In the genomic region with DNA sequence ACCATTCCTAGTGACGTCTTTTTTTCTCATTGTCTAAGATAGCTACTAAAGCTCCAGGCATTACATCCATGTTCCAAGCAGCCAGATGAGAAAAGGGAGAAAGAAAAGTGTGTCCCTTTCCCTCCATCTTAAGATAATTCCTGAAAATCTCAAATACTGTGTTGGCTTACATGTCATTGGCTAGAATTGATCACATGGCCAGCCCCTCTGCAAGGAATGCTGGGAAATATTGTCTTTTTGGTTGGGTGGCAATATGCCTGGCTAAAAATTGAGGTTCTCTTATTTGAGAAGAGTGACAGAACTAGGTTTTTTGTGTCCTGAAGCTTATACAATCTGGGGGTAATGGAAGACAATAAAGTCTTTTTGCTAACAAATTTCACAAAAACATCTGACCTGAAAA, we compare ENCODE assay signal across 34 cellular contexts.
"Had no signal": no experiment of that assay in that cellular context is flagged by ENCODE, and none has a peak within 500 bp of the region (broad histone marks: within the 10 kb centered on the region; RNA-seq: fewer than 3 reads in every experiment).

No MANE protein-coding gene starts in this region.

- H3K36me3 ChIP-seq: adrenal gland, ascending aorta, brain microvascular endothelial cell, breast epithelium, cardiac muscle cell had no signal

- H3K9me3 ChIP-seq: adrenal gland had no signal

- ATAC-seq: activated naive CD4-positive, alpha-beta T cell treated with anti-CD3 and anti-CD28 coated beads, Interleukin-2, amount 50 U/mL, for 72 hours; activated naive CD8-positive, alpha-beta T cell treated with anti-CD3 and anti-CD28 coated beads, Interleukin-2, amount 50 U/mL, for 24 hours; activated T-cell treated with anti-CD3 and anti-CD28 coated beads, Interleukin-2, amount 50 U/mL, for 4 hours; activated T-cell treated with anti-CD3 and anti-CD28 coated beads, Interleukin-2, amount 50 U/mL, for 72 hours; activated T-helper 17 cell treated with anti-CD3 and anti-CD28 coated beads, Interleukin-2, amount 50 U/mL, for 72 hours; body of pancreas had no signal

- H3K4me3 ChIP-seq: adrenal gland, ascending aorta, body of pancreas, breast epithelium, cardiac muscle cell had no signal

- H3K27me3 ChIP-seq: adrenal gland, ascending aorta, body of pancreas, brain microvascular endothelial cell, breast epithelium, cardiac muscle cell had no signal

- DNase-seq: activated effector memory CD4-positive, alpha-beta T cell treated with anti-CD3 and anti-CD28 coated beads, Interleukin-2, amount 50 U/mL, for 16 hours; activated effector memory CD4-positive, alpha-beta T cell treated with Interleukin-2 at 50 U/mL for 16 hours; activated gamma-delta T cell; activated gamma-delta T cell treated with Interleukin-2 at 50 U/mL for 16 hours; activated naive CD4-positive, alpha-beta T cell; activated naive CD4-positive, alpha-beta T cell treated with anti-CD3 and anti-CD28 coated beads for 36 hours; activated naive CD4-positive, alpha-beta T cell treated with anti-CD3 and anti-CD28 coated beads, Interleukin-2, amount 10 ng/mL, durations not matched to agents 7 days and 5 days; activated naive CD4-positive, alpha-beta T cell treated with anti-CD3 and anti-CD28 coated beads, Interleukin-2, amount 50 U/mL, for 16 hours; activated naive CD4-positive, alpha-beta T cell treated with Interleukin-2 at 50 U/mL for 16 hours; activated naive CD8-positive, alpha-beta T cell treated with anti-CD3 and anti-CD28 coated beads for 36 hours; activated naive CD8-positive, alpha-beta T cell treated with anti-CD3 and anti-CD28 coated beads, Interleukin-2, amount 10 ng/mL, durations not matched to agents 7 days and 5 days; activated naive CD8-positive, alpha-beta T cell treated with anti-CD3 and anti-CD28 coated beads, Interleukin-2, amount 50 U/mL, for 24 hours; activated T-cell treated with anti-CD3 and anti-CD28 coated beads, Interleukin-2, amount 50 U/mL, for 1 hour; activated T-cell treated with anti-CD3 and anti-CD28 coated beads, Interleukin-2, amount 50 U/mL, for 24 hours; activated T-cell treated with anti-CD3 and anti-CD28 coated beads, Interleukin-2, amount 50 U/mL, for 4 hours; activated T-cell treated with anti-CD3 and anti-CD28 coated beads, Interleukin-2, amount 50 U/mL, for 48 hours; activated T-cell treated with anti-CD3 and anti-CD28 coated beads, Interleukin-2, amount 50 U/mL, for 72 hours; adrenal gland; amniotic stem cell; amygdala; anterior cingulate cortex; aorta; body of pancreas; brain microvascular endothelial cell; caudate nucleus; central memory CD4-positive, alpha-beta T cell; cerebellar nuclear complex had no signal

- H3K27ac ChIP-seq: adrenal gland, ascending aorta, body of pancreas, brain microvascular endothelial cell, breast epithelium, cardiac muscle cell had no signal

- H3K4me1 ChIP-seq: adrenal gland, ascending aorta, body of pancreas, breast epithelium had no signal

- FAIRE-seq: astrocyte, bronchial epithelial cell had no signal
